17 cellular contexts compared by ENCODE assay signal in genomic region chr9:136765745-136766409, GRCh38. TPM values are rescaled to one million over a fixed set of nuclear protein-coding genes. Genes with fewer than 3 reads are reported as not detected.
DNase-seq lines count a peak whose midpoint lies in the region; ATAC-seq, FAIRE-seq and TF ChIP-seq lines count a peak whose summit lies in the region.
"Not testable (repeated sequence)": the region's sequence is repeated elsewhere in the genome, so short reads cannot be mapped to it uniquely, and the experiment has no call there.
"Had no signal": no experiment of that assay in that cellular context is flagged by ENCODE, and none has a peak within 500 bp of the region (broad histone marks: within the 10 kb centered on the region; RNA-seq: fewer than 3 reads in every experiment).

No MANE protein-coding gene starts in this region.

- H3K9ac ChIP-seq in OCI-LY3 (ENCODE audit: low read length) = not testable (repeated sequence)
- peak overlapping the region; percentile 22; the same call in 1 of the 2 replicates for H3K9ac ChIP-seq in GM12878 (ENCODE audit: control insufficient read depth, insufficient read depth, low read length)

- TF ChIP-seq EP300 in GM12878 (IDR thresholded peaks at IDR 0.05; ENCODE audit: borderline replicate concordance in 1 of 2, control insufficient read depth in 1 of 2, low read depth in 2 of 2, low read length in 2 of 2) = not testable (repeated sequence)

- H3K27ac ChIP-seq in OCI-LY3 (ENCODE audit: low read length) (peak overlapping the region; percentile 42; the same call in 1 of the 2 replicates), GM12878 (ENCODE audit: control insufficient read depth, insufficient read depth) (peak overlapping the region; percentile 79)

- peak; percentile 88 for FAIRE-seq in GM12878 (lab: Jason Lieb, UNC)

- intact Hi-C loops in GM12878 (cut with micrococcal nuclease; ENCODE audit: unreplicated experiment) = not testable (repeated sequence)
- intact Hi-C loops in posterior vena cava (cut with DNase I) = loop anchor here in 1 of 2 donors (10.0 kb wide), 1 partner anchor 591 kb away; no protein-coding TSS in a partner anchor

- H3K79me2 ChIP-seq in OCI-LY3 (ENCODE audit: low read length); GM12878 (ENCODE audit: control insufficient read depth, insufficient read depth, low read length): not testable (repeated sequence)

- TF ChIP-seq RAD21 in GM12878 (IDR thresholded peaks at IDR 0.05; ENCODE audit: insufficient read depth, low read depth, low read length) = not testable (repeated sequence)

- CTCF ChIA-PET in GM12878 (lab: Yijun Ruan, JAX) = interaction anchor here (0.8 to 9.3 kb wide), 15 partner anchors 10 to 471 kb away, joined by 3 to 163 read pairs (median 4); partner anchors contain the start of genes TMEM141 and TRAF2

- TF ChIP-seq CTCF in OCI-LY3 (IDR thresholded peaks at IDR 0.05; ENCODE audit: low read depth, low read length); GM12878 (IDR thresholded peaks at IDR 0.05 in 2 of 3, conservative IDR thresholded peaks at IDR 0.05 in 1 of 3; ENCODE audit: control insufficient read depth in 2 of 3, extremely low read depth in 1 of 3, insufficient read depth in 1 of 3, low read depth in 3 of 3, low read length in 3 of 3): not testable (repeated sequence)

- H3K36me3 ChIP-seq in OCI-LY3 (replicated peaks; ENCODE audit: low read depth, low read length); GM12878 (ENCODE audit: control insufficient read depth in 2 of 2, insufficient read depth in 2 of 2, low read length in 1 of 2): not testable (repeated sequence)

- H3K9me3 ChIP-seq in OCI-LY3 (ENCODE audit: insufficient read depth, low read length); GM12878 (replicated peaks; ENCODE audit: control insufficient read depth, insufficient read depth, low read length): not testable (repeated sequence)

- peak; percentile 81 for ATAC-seq in GM18517 (IDR thresholded peaks at IDR 0.05; ENCODE audit: unreplicated experiment)
- ATAC-seq in GM19468 (IDR thresholded peaks at IDR 0.05; ENCODE audit: extremely low read depth, unreplicated experiment) = peak; percentile 42
- ATAC-seq in GM21825 (IDR thresholded peaks at IDR 0.05; ENCODE audit: unreplicated experiment) = peak; percentile 45
- peak; percentile 50 for ATAC-seq in HG03432 (IDR thresholded peaks at IDR 0.05; ENCODE audit: unreplicated experiment)
- ATAC-seq in GM12878 = peak; percentile 91

- H3K4me1 ChIP-seq in OCI-LY3 (ENCODE audit: low read length) = peaks cover 25% of the 10 kb centered on the region
- peaks cover 26% of the 10 kb centered on the region for H3K4me1 ChIP-seq in GM12878 (ENCODE audit: control insufficient read depth, insufficient read depth, low read length)

- not testable (repeated sequence) for H4K20me1 ChIP-seq in OCI-LY3 (ENCODE audit: insufficient read depth, low read length); GM12878 (ENCODE audit: control insufficient read depth, insufficient read depth)

- H3K4me3 ChIP-seq in OCI-LY3 (ENCODE audit: low read length) (peak overlapping the region; percentile 68), GM12878 (peak overlapping the region; percentile 62)

- DNase-seq in DMS53 (lab: John Stamatoyannopoulos, UW) = peak; percentile 39
- DNase-seq in GM12878 (ENCODE audit: low read depth, low spot score) = peak; percentile 40
- peak; percentile 25 for DNase-seq in posterior vena cava (ENCODE audit: low spot score)

- BruUV-seq in GM12878 (replicated peaks; lab: Mats Ljungman, UMichigan) = not testable (repeated sequence)

- POLR2A ChIA-PET in GM12878 (lab: Charles Lee) = interaction anchor here (0.5 to 1.5 kb wide), 7 partner anchors 12 to 444 kb away, joined by 3 to 5 read pairs (median 4); no protein-coding TSS in a partner anchor

- SMC1A ChIA-PET in GM12878 (lab: Charles Lee; ENCODE audit: uncharacterized antibody, unreplicated experiment) = interaction anchor here (1.1 to 3.7 kb wide), 8 partner anchors 12 to 269 kb away, joined by 3 to 23 read pairs (median 4); no protein-coding TSS in a partner anchor

- RAD21 ChIA-PET in GM12878 (lab: Charles Lee; ENCODE audit: unreplicated experiment) = interaction anchor here (0.6 to 1.9 kb wide), 13 partner anchors 11 to 269 kb away, joined by 3 to 9 read pairs (median 4); partner anchors contain the start of genes PAXX and TMEM141

- H2AFZ ChIP-seq in OCI-LY3 (ENCODE audit: low read depth, low read length) = not testable (repeated sequence)
- peak overlapping the region; percentile 63 for H2AFZ ChIP-seq in GM12878 (ENCODE audit: control insufficient read depth, low read depth, low read length)

- 4% methylated on average over 14 of the region's 14 CpGs for WGBS in GM12878 (ENCODE audit: insufficient coverage, insufficient replicate concordance, low lambda C conversion rate, missing lambda C conversion rate)

- not testable (repeated sequence) for TF ChIP-seq POLR2A in GM12878 (IDR thresholded peaks at IDR 0.05; ENCODE audit: low read depth, low read length)

- in situ Hi-C loops in GM12878 (cut with MboI) = not testable (repeated sequence)

- H3K4me2 ChIP-seq in OCI-LY3 (ENCODE audit: low read length) = peak overlapping the region; percentile 72
- H3K4me2 ChIP-seq in GM12878 (ENCODE audit: control insufficient read depth, insufficient read depth) = peak overlapping the region; percentile 81

- H3K27me3 ChIP-seq in OCI-LY3 (ENCODE audit: low read depth, low read length) = peaks cover 16% of the 10 kb centered on the region
- not testable (repeated sequence) for H3K27me3 ChIP-seq in GM12878 (replicated peaks in 1 of 2; ENCODE audit: control insufficient read depth in 2 of 2, insufficient read depth in 2 of 2, low read length in 1 of 2)

RNA-seq across cellular contexts. Expression of gene LCN15, which starts 1.6 kb away (rescaled TPM):
- 0.33 TPM in 1 of 2 replicates, not detected in the other for total RNA-seq in GM12878 (2013; cell fraction: nucleolus; rRNA removed)
- 0.22 TPM in 1 of 2 replicates, not detected in the other for total RNA-seq in GM12878 (2014; rRNA removed)
- total RNA-seq in GM12878 (2014; rRNA removed; fragmentation: Illumina TruSeq; extraction: Trizol) = not detected in 2 replicates
- total RNA-seq in GM12878 (2021) = not detected in 2 replicates
- polyA plus RNA-seq in GM12878 (2011; ENCODE audit: low read depth) = not detected
- not detected in 2 replicates for polyA plus RNA-seq in GM12878 (2011; rRNA removed)
- 0.05 TPM in 1 of 2 replicates, not detected in the other for polyA plus RNA-seq in GM12878 (2011; cell fraction: cytosol; rRNA removed)
- polyA plus RNA-seq in GM12878 (2011; cell fraction: nucleus; rRNA removed) = 0.04 TPM in 1 of 2 replicates, not detected in the other
- 0.13 and 0.23 TPM in 2 replicates for polyA plus RNA-seq in GM12878 (2012)
- polyA plus RNA-seq in GM12878 (2014; fragmentation: Illumina TruSeq; extraction: Trizol) = not detected in 2 replicates
- polyA plus RNA-seq in GM12878 (2014; fragmentation: Nextera tagmentation; extraction: Ambion mirVana) = not detected
- polyA plus RNA-seq in GM12878 (2014; rRNA removed) = 0.11 TPM in 1 of 2 replicates, not detected in the other
- polyA plus RNA-seq in GM12878 (2016; fragmentation: Nextera tagmentation; extraction: Ambion mirVana) = under 1 TPM; 0.37 to 0.50 TPM
- polyA minus RNA-seq in GM12878 (2011; rRNA and poly(A)+ RNA removed) = not detected in 2 replicates
- polyA minus RNA-seq in GM12878 (2011; cell fraction: cytosol; rRNA and poly(A)+ RNA removed) = not detected in 2 replicates
- not detected in 2 replicates for polyA minus RNA-seq in GM12878 (2011; cell fraction: nucleus; rRNA and poly(A)+ RNA removed)
- not detected for total RNA-seq in posterior vena cava
- total RNA-seq: CD4-positive, alpha-beta T cell; esophagus mucosa; frontal cortex; lung; PC-9; smooth muscle cell; T-cell; tibial nerve had no signal
- polyA plus RNA-seq: AG04450, smooth muscle cell had no signal

RNA-seq across cellular contexts. Expression of gene LCN8, which starts 7.8 kb away (rescaled TPM):
- not detected in 2 replicates for total RNA-seq in GM12878 (2013; cell fraction: nucleolus; rRNA removed)
- total RNA-seq in GM12878 (2014; rRNA removed) = not detected in 2 replicates
- not detected in 2 replicates for total RNA-seq in GM12878 (2014; rRNA removed; fragmentation: Illumina TruSeq; extraction: Trizol)
- total RNA-seq in GM12878 (2021) = not detected in 2 replicates
- polyA plus RNA-seq in GM12878 (2011; ENCODE audit: low read depth) = not detected
- not detected in 2 replicates for polyA plus RNA-seq in GM12878 (2011; rRNA removed)
- not detected in 2 replicates for polyA plus RNA-seq in GM12878 (2011; cell fraction: cytosol; rRNA removed)
- polyA plus RNA-seq in GM12878 (2011; cell fraction: nucleus; rRNA removed) = not detected in 2 replicates
- not detected in 2 replicates for polyA plus RNA-seq in GM12878 (2012)
- polyA plus RNA-seq in GM12878 (2014; fragmentation: Illumina TruSeq; extraction: Trizol) = not detected in 2 replicates
- polyA plus RNA-seq in GM12878 (2014; fragmentation: Nextera tagmentation; extraction: Ambion mirVana) = not detected
- not detected in 2 replicates for polyA plus RNA-seq in GM12878 (2014; rRNA removed)
- not detected for polyA plus RNA-seq in GM12878 (2016; fragmentation: Nextera tagmentation; extraction: Ambion mirVana)
- polyA minus RNA-seq in GM12878 (2011; rRNA and poly(A)+ RNA removed) = not detected in 2 replicates
- not detected in 2 replicates for polyA minus RNA-seq in GM12878 (2011; cell fraction: cytosol; rRNA and poly(A)+ RNA removed)
- not detected in 2 replicates for polyA minus RNA-seq in GM12878 (2011; cell fraction: nucleus; rRNA and poly(A)+ RNA removed)
- not detected for total RNA-seq in posterior vena cava
- total RNA-seq: CD4-positive, alpha-beta T cell; esophagus mucosa; frontal cortex; PC-9; smooth muscle cell had no signal
- polyA plus RNA-seq: AG04450, lung, smooth muscle cell had no signal

RNA-seq across cellular contexts. Expression of gene LCN6, which starts 17.6 kb away (rescaled TPM):
- not detected in 2 replicates for total RNA-seq in GM12878 (2013; cell fraction: nucleolus; rRNA removed)
- total RNA-seq in GM12878 (2014; rRNA removed) (not detected in 2 replicates), GM12878 (2014; rRNA removed; fragmentation: Illumina TruSeq; extraction: Trizol) (not detected in 2 replicates), GM12878 (2021) (not detected in 2 replicates), posterior vena cava (10 to 100 TPM; 22.8 to 36.9 TPM)
- polyA plus RNA-seq in GM12878 (2011; ENCODE audit: low read depth) = not detected
- polyA plus RNA-seq in GM12878 (2011; rRNA removed) (not detected in 2 replicates), GM12878 (2014; fragmentation: Illumina TruSeq; extraction: Trizol) (not detected in 2 replicates), GM12878 (2014; fragmentation: Nextera tagmentation; extraction: Ambion mirVana) (not detected), GM12878 (2014; rRNA removed) (not detected in 2 replicates), GM12878 (2016; fragmentation: Nextera tagmentation; extraction: Ambion mirVana) (not detected)
- polyA plus RNA-seq in GM12878 (2011; cell fraction: cytosol; rRNA removed) = not detected in 2 replicates
- not detected in 2 replicates for polyA plus RNA-seq in GM12878 (2011; cell fraction: nucleus; rRNA removed)
- polyA plus RNA-seq in GM12878 (2012) = not detected in 2 replicates
- polyA minus RNA-seq in GM12878 (2011; rRNA and poly(A)+ RNA removed) = not detected in 2 replicates
- not detected in 2 replicates for polyA minus RNA-seq in GM12878 (2011; cell fraction: cytosol; rRNA and poly(A)+ RNA removed)
- polyA minus RNA-seq in GM12878 (2011; cell fraction: nucleus; rRNA and poly(A)+ RNA removed) = not detected in 2 replicates
- total RNA-seq: CD4-positive, alpha-beta T cell; frontal cortex; PC-9; smooth muscle cell; T-cell had no signal
- polyA plus RNA-seq: AG04450, smooth muscle cell had no signal

RNA-seq across cellular contexts. Expression of gene LCN10, which starts 23.1 kb away (rescaled TPM):
- total RNA-seq in GM12878 (2013; cell fraction: nucleolus; rRNA removed) = 1.1 and 1.3 TPM in 2 replicates
- total RNA-seq in GM12878 (2014; rRNA removed) = 0.06 TPM in 1 of 2 replicates, not detected in the other
- 0.18 and 0.28 TPM in 2 replicates for total RNA-seq in GM12878 (2014; rRNA removed; fragmentation: Illumina TruSeq; extraction: Trizol)
- 0.21 and 0.51 TPM in 2 replicates for total RNA-seq in GM12878 (2021)
- polyA plus RNA-seq in GM12878 (2011; ENCODE audit: low read depth) = 0.14 TPM
- 1.3 TPM in 2 replicates for polyA plus RNA-seq in GM12878 (2011; rRNA removed)
- polyA plus RNA-seq in GM12878 (2011; cell fraction: cytosol; rRNA removed) = 2.2 TPM in 2 replicates
- polyA plus RNA-seq in GM12878 (2011; cell fraction: nucleus; rRNA removed) = 2.0 and 2.8 TPM in 2 replicates
- polyA plus RNA-seq in GM12878 (2012) = 0.37 and 0.56 TPM in 2 replicates
- polyA plus RNA-seq in GM12878 (2014; fragmentation: Illumina TruSeq; extraction: Trizol) = 0.16 TPM in 1 of 2 replicates, not detected in the other
- polyA plus RNA-seq in GM12878 (2014; fragmentation: Nextera tagmentation; extraction: Ambion mirVana) = under 1 TPM in 1 of 2 experiments, not detected in 1; 0.11 TPM
- polyA plus RNA-seq in GM12878 (2014; rRNA removed) = 0.06 and 0.35 TPM in 2 replicates
- 1 to 10 TPM in 1 of 2 experiments, under 1 TPM in 1; 0.39 to 1.1 TPM for polyA plus RNA-seq in GM12878 (2016; fragmentation: Nextera tagmentation; extraction: Ambion mirVana)
- 1.2 and 1.7 TPM in 2 replicates for polyA minus RNA-seq in GM12878 (2011; rRNA and poly(A)+ RNA removed)
- polyA minus RNA-seq in GM12878 (2011; cell fraction: cytosol; rRNA and poly(A)+ RNA removed) = 0.67 TPM in 1 of 2 replicates, not detected in the other
- polyA minus RNA-seq in GM12878 (2011; cell fraction: nucleus; rRNA and poly(A)+ RNA removed) = 0.19 and 1.1 TPM in 2 replicates
- total RNA-seq in posterior vena cava = 10 to 100 TPM in 1 of 2 donors, 1 to 10 TPM in 1; 9.2 to 10.0 TPM
- total RNA-seq: CD4-positive, alpha-beta T cell; frontal cortex; smooth muscle cell had no signal
- polyA plus RNA-seq: AG04450, smooth muscle cell had no signal

RNA-seq across cellular contexts. Expression of gene TMEM141, which starts 25.3 kb away (rescaled TPM):
- total RNA-seq in GM12878 (2013; cell fraction: nucleolus; rRNA removed) = 14.3 and 15.9 TPM in 2 replicates
- 42.5 and 43.1 TPM in 2 replicates for total RNA-seq in GM12878 (2014; rRNA removed)
- 27.4 and 29.2 TPM in 2 replicates for total RNA-seq in GM12878 (2014; rRNA removed; fragmentation: Illumina TruSeq; extraction: Trizol)
- 31.1 and 36.1 TPM in 2 replicates for total RNA-seq in GM12878 (2021)
- polyA plus RNA-seq in GM12878 (2011; ENCODE audit: low read depth) = 6.3 TPM
- 11.0 and 20.2 TPM in 2 replicates for polyA plus RNA-seq in GM12878 (2011; rRNA removed)
- polyA plus RNA-seq in GM12878 (2011; cell fraction: cytosol; rRNA removed) = 35.8 and 37.1 TPM in 2 replicates
- polyA plus RNA-seq in GM12878 (2011; cell fraction: nucleus; rRNA removed) = 23.1 and 24.7 TPM in 2 replicates
- polyA plus RNA-seq in GM12878 (2012) = 20.4 and 25.1 TPM in 2 replicates
- 15.2 and 38.1 TPM in 2 replicates for polyA plus RNA-seq in GM12878 (2014; fragmentation: Illumina TruSeq; extraction: Trizol)
- 10 to 100 TPM in 1 of 2 experiments, 1 to 10 TPM in 1; 7.8 to 13.3 TPM for polyA plus RNA-seq in GM12878 (2014; fragmentation: Nextera tagmentation; extraction: Ambion mirVana)
- polyA plus RNA-seq in GM12878 (2014; rRNA removed) = 37.7 and 43.5 TPM in 2 replicates
- 10 to 100 TPM; 46.7 to 48.6 TPM for polyA plus RNA-seq in GM12878 (2016; fragmentation: Nextera tagmentation; extraction: Ambion mirVana)
- polyA minus RNA-seq in GM12878 (2011; rRNA and poly(A)+ RNA removed) = 5.8 and 8.3 TPM in 2 replicates
- 3.5 and 4.1 TPM in 2 replicates for polyA minus RNA-seq in GM12878 (2011; cell fraction: cytosol; rRNA and poly(A)+ RNA removed)
- polyA minus RNA-seq in GM12878 (2011; cell fraction: nucleus; rRNA and poly(A)+ RNA removed) = 9.7 and 14.3 TPM in 2 replicates
- 10 to 100 TPM; 28.1 to 33.9 TPM for total RNA-seq in posterior vena cava

Comparison
In these comparisons a context has a peak if more than half of its experiments do, and no peak if none do; other contexts are left out.
1. Peak in every context shown above with its lines: DNase-seq, ATAC-seq, H3K4me3 ChIP-seq and H3K27ac ChIP-seq.
2. RNA of gene LCN6, which starts 17.6 kb away (total RNA-seq): 22.8 to 36.9 TPM in posterior vena cava; not detected in GM12878; every median in the first group is over 10 times any median in the second.